Comparison of ENCODE assay signal across 9 cellular contexts in genomic region chr5:56561-57290, GRCh38. TPM values are rescaled to one million over a fixed set of nuclear protein-coding genes. Genes with fewer than 3 reads are reported as not detected.
A peak's percentile ranks its signal among the peaks of the same experiment; 100 is the strongest.
DNase-seq lines count a peak whose midpoint lies in the region; ATAC-seq and TF ChIP-seq lines count a peak whose summit lies in the region.
"Had no signal": no experiment of that assay in that cellular context is flagged by ENCODE, and none has a peak within 500 bp of the region (broad histone marks: within the 10 kb centered on the region; RNA-seq: fewer than 3 reads in every experiment).

No MANE protein-coding gene starts in this region.

- no peak overlapping the region for H3K4me2 ChIP-seq in GM23338
- no peak overlapping the region for H3K4me2 ChIP-seq in MM.1S (ENCODE audit: low read depth, low read length)
- H3K4me2 ChIP-seq: KMS-11, smooth muscle cell had no signal

- H3K9me3 Mint-ChIP-seq in GM23338, result peaks cover 5% of the 10 kb centered on the region; the same call in 1 of the 3 replicates

- H3F3A ChIP-seq in GM23338 (replicated peaks; ENCODE audit: low read depth) (0 out of 2 replicates have a peak, but pooled peaks cover 4% of the 10 kb centered on the region), MM.1S (ENCODE audit: insufficient read depth, low read length) (no peaks in the 10 kb centered on the region)

- H3K36me3 ChIP-seq in GM23338 (ENCODE audit: insufficient read depth) (no peaks in the 10 kb centered on the region), MM.1S (replicated peaks; ENCODE audit: insufficient read depth, low read length) (no peaks in the 10 kb centered on the region)

- no peak overlapping the region; the same call in 2 of the 3 replicates for H3K4me3 Mint-ChIP-seq in GM23338

- no peak for TF ChIP-seq CTCF in GM23338 (conservative IDR thresholded peaks at IDR 0.05; ENCODE audit: low read depth in 2 of 2)
- TF ChIP-seq CTCF in MM.1S (IDR thresholded peaks at IDR 0.05; ENCODE audit: low read length), result no peak
- no peak for TF ChIP-seq CTCF in astrocyte of the cerebellum (IDR thresholded peaks at IDR 0.05; ENCODE audit: low read depth, low read length, missing control alignments)

- ATAC-seq in GM23338 (peak; percentile 21), right cardiac atrium (no peak), Right ventricle myocardium inferior (no peak)

- H3K79me2 ChIP-seq in GM23338 (replicated peaks; ENCODE audit: insufficient read depth) (peaks cover 4% of the 10 kb centered on the region; the same call in 1 of the 2 replicates), MM.1S (ENCODE audit: low read length) (no peaks in the 10 kb centered on the region)

- H3K9me3 ChIP-seq in MM.1S (replicated peaks; ENCODE audit: insufficient read depth, low read length), result no peaks in the 10 kb centered on the region
- peaks cover 4% of the 10 kb centered on the region for H3K9me3 ChIP-seq in right cardiac atrium (ENCODE audit: control insufficient read depth, low read length)

- H3K4me3 ChIP-seq in GM23338, result no peak overlapping the region
- no peak overlapping the region for H3K4me3 ChIP-seq in MM.1S (ENCODE audit: low read length)
- no peak overlapping the region for H3K4me3 ChIP-seq in astrocyte of the cerebellum (ENCODE audit: low read depth, low read length)
- no peak overlapping the region for H3K4me3 ChIP-seq in right cardiac atrium (ENCODE audit: low read length)
- H3K4me3 ChIP-seq: smooth muscle cell had no signal

- peaks cover 23% of the 10 kb centered on the region for H3K27me3 Mint-ChIP-seq in GM23338 (ENCODE audit: insufficient read depth, low read depth, poor library complexity)

- 74% methylated on average over 9 of the region's 9 CpGs for WGBS in right cardiac atrium

- peaks cover 25% of the 10 kb centered on the region for H3K4me1 Mint-ChIP-seq in GM23338

- H3K36me3 Mint-ChIP-seq in GM23338 (ENCODE audit: low read depth), result peaks cover 24% of the 10 kb centered on the region

- H3K27ac Mint-ChIP-seq in GM23338, result no peak overlapping the region

- H3K9ac ChIP-seq in MM.1S (ENCODE audit: low read length), result no peak overlapping the region
- H3K9ac ChIP-seq: KMS-11 had no signal

- H3K27me3 ChIP-seq in GM23338 (ENCODE audit: insufficient read depth) (peaks cover 23% of the 10 kb centered on the region), MM.1S (replicated peaks; ENCODE audit: insufficient read depth, low read length) (peaks cover 20% of the 10 kb centered on the region), right cardiac atrium (ENCODE audit: control insufficient read depth, insufficient read depth) (no peaks in the 10 kb centered on the region)

- H3K4me1 ChIP-seq in GM23338 (ENCODE audit: insufficient read depth) (peaks cover 15% of the 10 kb centered on the region; the same call in 1 of the 2 replicates), MM.1S (ENCODE audit: low read length) (no peaks in the 10 kb centered on the region), right cardiac atrium (ENCODE audit: control insufficient read depth, insufficient read depth, low read length) (no peaks in the 10 kb centered on the region)

- no peak overlapping the region for H3K27ac ChIP-seq in GM23338 (ENCODE audit: low read depth)
- no peak overlapping the region for H3K27ac ChIP-seq in MM.1S (ENCODE audit: low read length)
- H3K27ac ChIP-seq in right cardiac atrium (ENCODE audit: low read length), result no peak overlapping the region
- H3K27ac ChIP-seq: KMS-11 had no signal

- H4K20me1 ChIP-seq in GM23338 (replicated peaks; ENCODE audit: insufficient read depth), result peaks cover 22% of the 10 kb centered on the region
- no peaks in the 10 kb centered on the region for H4K20me1 ChIP-seq in MM.1S (ENCODE audit: insufficient read depth, low read length)

- in situ Hi-C loops in astrocyte of the cerebellum (cut with HindIII; ENCODE audit: low sequenced_read_pairs), result no loop called here

- H3K9me2 ChIP-seq in GM23338 (ENCODE audit: insufficient read depth), result no peaks in the 10 kb centered on the region
- no peaks in the 10 kb centered on the region for H3K9me2 ChIP-seq in MM.1S (replicated peaks; ENCODE audit: insufficient read depth, low read length)

- no peak overlapping the region for H2AFZ ChIP-seq in GM23338
- no peak overlapping the region for H2AFZ ChIP-seq in MM.1S (ENCODE audit: low read length)

- intact Hi-C loops in right cardiac atrium (cut with DNase I), result no loop called here
- intact Hi-C loops in Right ventricle myocardium inferior (cut with DNase I), result no loop called here

- DNase-seq in GM23338 (ENCODE audit: low spot score) (peak; percentile 90), MM.1S (peak; percentile 55), astrocyte of the cerebellum (ENCODE audit: low read depth) (peak; percentile 23), lung microvascular endothelial cell (ENCODE audit: low read depth in 2 of 2) (peak; percentile 26 to 49), right cardiac atrium (no peak), DMS153 treated with DMSO at 0.1 percent for 48 hours (lab: John Stamatoyannopoulos, UW; ENCODE audit: unreplicated experiment) (no peak), Right ventricle myocardium inferior (ENCODE audit: missing footprints) (no peak)

TF ChIP-seq in GM23338, 12 proteins besides CTCF, POLR2A, EP300 and RAD21:
- TF ChIP-seq, protein P1, sequence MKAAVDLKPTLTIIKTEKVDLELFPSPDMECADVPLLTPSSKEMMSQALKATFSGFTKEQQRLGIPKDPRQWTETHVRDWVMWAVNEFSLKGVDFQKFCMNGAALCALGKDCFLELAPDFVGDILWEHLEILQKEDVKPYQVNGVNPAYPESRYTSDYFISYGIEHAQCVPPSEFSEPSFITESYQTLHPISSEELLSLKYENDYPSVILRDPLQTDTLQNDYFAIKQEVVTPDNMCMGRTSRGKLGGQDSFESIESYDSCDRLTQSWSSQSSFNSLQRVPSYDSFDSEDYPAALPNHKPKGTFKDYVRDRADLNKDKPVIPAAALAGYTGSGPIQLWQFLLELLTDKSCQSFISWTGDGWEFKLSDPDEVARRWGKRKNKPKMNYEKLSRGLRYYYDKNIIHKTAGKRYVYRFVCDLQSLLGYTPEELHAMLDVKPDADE (IDR thresholded peaks at IDR 0.05), result no peak
- TF ChIP-seq NANOG (IDR thresholded peaks at IDR 0.05; ENCODE audit: borderline replicate concordance) (no peak), STAT1 (IDR thresholded peaks at IDR 0.05; ENCODE audit: unreplicated experiment) (no peak), EZH2phosphoT487 (IDR thresholded peaks at IDR 0.05; ENCODE audit: unreplicated experiment) (no peak), POLR2AphosphoS5 (IDR thresholded peaks at IDR 0.05; ENCODE audit: low read depth) (no peak), JUNB (IDR thresholded peaks at IDR 0.05; ENCODE audit: unreplicated experiment) (no peak), ZNF114 (CRISPR knock-in tag; IDR thresholded peaks at IDR 0.05) (no peak)
- TF ChIP-seq, protein P2, sequence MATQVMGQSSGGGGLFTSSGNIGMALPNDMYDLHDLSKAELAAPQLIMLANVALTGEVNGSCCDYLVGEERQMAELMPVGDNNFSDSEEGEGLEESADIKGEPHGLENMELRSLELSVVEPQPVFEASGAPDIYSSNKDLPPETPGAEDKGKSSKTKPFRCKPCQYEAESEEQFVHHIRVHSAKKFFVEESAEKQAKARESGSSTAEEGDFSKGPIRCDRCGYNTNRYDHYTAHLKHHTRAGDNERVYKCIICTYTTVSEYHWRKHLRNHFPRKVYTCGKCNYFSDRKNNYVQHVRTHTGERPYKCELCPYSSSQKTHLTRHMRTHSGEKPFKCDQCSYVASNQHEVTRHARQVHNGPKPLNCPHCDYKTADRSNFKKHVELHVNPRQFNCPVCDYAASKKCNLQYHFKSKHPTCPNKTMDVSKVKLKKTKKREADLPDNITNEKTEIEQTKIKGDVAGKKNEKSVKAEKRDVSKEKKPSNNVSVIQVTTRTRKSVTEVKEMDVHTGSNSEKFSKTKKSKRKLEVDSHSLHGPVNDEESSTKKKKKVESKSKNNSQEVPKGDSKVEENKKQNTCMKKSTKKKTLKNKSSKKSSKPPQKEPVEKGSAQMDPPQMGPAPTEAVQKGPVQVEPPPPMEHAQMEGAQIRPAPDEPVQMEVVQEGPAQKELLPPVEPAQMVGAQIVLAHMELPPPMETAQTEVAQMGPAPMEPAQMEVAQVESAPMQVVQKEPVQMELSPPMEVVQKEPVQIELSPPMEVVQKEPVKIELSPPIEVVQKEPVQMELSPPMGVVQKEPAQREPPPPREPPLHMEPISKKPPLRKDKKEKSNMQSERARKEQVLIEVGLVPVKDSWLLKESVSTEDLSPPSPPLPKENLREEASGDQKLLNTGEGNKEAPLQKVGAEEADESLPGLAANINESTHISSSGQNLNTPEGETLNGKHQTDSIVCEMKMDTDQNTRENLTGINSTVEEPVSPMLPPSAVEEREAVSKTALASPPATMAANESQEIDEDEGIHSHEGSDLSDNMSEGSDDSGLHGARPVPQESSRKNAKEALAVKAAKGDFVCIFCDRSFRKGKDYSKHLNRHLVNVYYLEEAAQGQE (IDR thresholded peaks at IDR 0.05; ENCODE audit: unreplicated experiment), result peak; percentile 93

RNA-seq across cellular contexts. Expression of gene PLEKHG4B, which starts 35.2 kb away (rescaled TPM):
- 43.7 and 54.8 TPM in 2 replicates for total RNA-seq in GM23338 (2014; rRNA removed; shearing (Covaris generic))
- polyA plus RNA-seq in GM23338 (2016; fragmentation: Nextera tagmentation; extraction: Ambion mirVana) (33.5 and 34.2 TPM in 2 replicates), right cardiac atrium (under 0.01 TPM)
- total RNA-seq in lung microvascular endothelial cell (under 0.01 TPM in 2 replicates), right cardiac atrium (under 1 TPM in 1 of 4 donors, not detected in 3; 0.06 TPM), Right ventricle myocardium inferior (not detected)

Comparison
In these comparisons a context has a peak if more than half of its experiments do, and no peak if none do; other contexts are left out.
1. DNase-seq: peak in GM23338 (single experiment), MM.1S (single experiment), astrocyte of the cerebellum (single experiment) and lung microvascular endothelial cell (2 of 2); none in right cardiac atrium (0 of 3), DMS153 treated with DMSO at 0.1 percent for 48 hours (single experiment) and Right ventricle myocardium inferior (single experiment).
2. RNA of gene PLEKHG4B, which starts 35.2 kb away (total RNA-seq): 43.7 to 54.8 TPM in GM23338; 0.06 TPM in right cardiac atrium, under 0.01 TPM in lung microvascular endothelial cell and not detected in Right ventricle myocardium inferior (single experiment); every median in the first group is over 10 times any median in the second.